Comparison of ENCODE assay signal across 8 cellular contexts in the genomic region with DNA sequence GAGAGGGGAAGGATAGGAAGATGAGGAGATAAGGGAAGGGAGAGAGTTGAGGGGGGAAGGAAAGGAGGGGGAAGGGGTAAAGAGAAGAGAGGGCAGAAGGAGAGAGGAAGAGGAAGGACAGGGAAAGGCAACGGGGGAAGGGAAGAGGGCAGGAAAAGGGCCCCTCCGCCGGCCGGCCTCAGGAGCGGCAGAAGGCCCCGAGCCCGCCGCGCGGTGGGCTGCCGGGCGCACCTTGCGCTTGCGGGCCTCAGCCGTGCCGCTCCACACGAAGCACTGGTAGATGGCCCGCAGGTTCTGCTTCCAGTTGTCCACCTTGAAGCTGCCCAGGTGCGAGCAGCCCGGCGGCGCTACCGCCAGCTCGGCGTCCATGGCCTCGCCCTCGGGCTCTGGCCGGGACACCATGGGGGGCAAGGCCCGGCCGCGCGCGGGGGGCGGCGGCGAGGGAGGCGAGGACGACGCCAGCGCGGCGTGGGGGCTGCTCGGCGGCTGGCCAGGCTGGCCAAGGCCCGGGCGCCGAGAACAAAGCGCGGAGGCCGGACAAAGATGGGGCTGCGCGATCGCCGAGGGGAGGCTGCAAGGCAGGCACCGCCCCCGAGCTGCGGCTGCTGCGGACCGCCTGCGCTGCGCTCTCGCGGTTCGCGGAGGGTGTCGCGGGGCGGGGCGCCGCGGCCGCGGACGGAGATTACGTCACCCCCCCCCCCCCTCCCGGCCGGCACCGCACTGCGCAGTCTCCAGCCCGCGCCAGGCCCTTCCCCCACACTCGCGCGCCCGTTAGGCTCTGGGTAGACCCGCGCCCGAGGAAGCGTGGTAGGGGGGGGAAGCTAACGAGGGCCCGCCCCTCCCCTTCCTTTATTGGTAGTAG. TPM values are rescaled to one million over a fixed set of nuclear protein-coding genes. Genes with fewer than 3 reads are reported as not detected.
DNase-seq lines count a peak whose midpoint lies in the region; ATAC-seq, FAIRE-seq and TF ChIP-seq lines count a peak whose summit lies in the region.

Gene USP22 (minus strand): TSS at position 578 of the 862 bp plus-strand sequence. CDS start 176 bp downstream, at position 402.

- DNase-seq in Caki2 (ENCODE audit: low read depth), result peak; percentile 56
- DNase-seq in GM19238 (ENCODE audit: insufficient read length, low spot score), result peak; percentile 83
- DNase-seq in SJCRH30, result no peak
- no peak for DNase-seq in GM12878 (ENCODE audit: low read depth, low spot score)
- DNase-seq in RKO (ENCODE audit: low spot score), result no peak

- BruUV-seq in GM12878 (replicated peaks; lab: Mats Ljungman, UMichigan), result no TSS peak

- CTCF ChIA-PET in GM12878 (lab: Yijun Ruan, JAX), result interaction anchor here (0.9 to 2.7 kb wide), 17 partner anchors 8 to 470 kb away, joined by 3 to 32 read pairs (median 4); no protein-coding TSS in a partner anchor

- H3K27me3 ChIP-seq in SJCRH30 (no peaks in the 10 kb centered on the region), GM12878 (replicated peaks in 1 of 2; ENCODE audit: control insufficient read depth in 2 of 2, insufficient read depth in 2 of 2, low read length in 1 of 2) (no peaks in the 10 kb centered on the region), iPS-20b (ENCODE audit: insufficient read depth, low read length) (no peaks in the 10 kb centered on the region)

- H3K4me1 ChIP-seq in SJCRH30, result peaks cover 9% of the 10 kb centered on the region
- H3K4me1 ChIP-seq in GM12878 (ENCODE audit: control insufficient read depth, insufficient read depth, low read length), result peaks cover 15% of the 10 kb centered on the region
- H3K4me1 ChIP-seq in iPS-20b (ENCODE audit: insufficient read depth, low read length), result peaks cover 4% of the 10 kb centered on the region; the same call in 1 of the 2 replicates

- RAD21 ChIA-PET in GM12878 (lab: Charles Lee; ENCODE audit: unreplicated experiment), result interaction anchor here (0.6 to 2.7 kb wide), 13 partner anchors 8 to 887 kb away, joined by 3 to 22 read pairs (median 4); no protein-coding TSS in a partner anchor

- no peak for TF ChIP-seq EP300 in GM12878 (IDR thresholded peaks at IDR 0.05; ENCODE audit: borderline replicate concordance in 1 of 2, control insufficient read depth in 1 of 2, low read depth in 2 of 2, low read length in 2 of 2)

- H3K79me2 ChIP-seq in GM12878 (ENCODE audit: control insufficient read depth, insufficient read depth, low read length), result peaks cover 48% of the 10 kb centered on the region

- in situ Hi-C loops in Caki2 (cut with HindIII; ENCODE audit: low pct_unique_long_range_greater_than_20kb, low sequenced_read_pairs), result no loop called here
- in situ Hi-C loops in GM12878 (cut with MboI), result no loop called here

- SMC1A ChIA-PET in GM12878 (lab: Charles Lee; ENCODE audit: uncharacterized antibody, unreplicated experiment), result interaction anchor here (0.6 to 2.4 kb wide), 7 partner anchors 10 to 246 kb away, joined by 3 to 25 read pairs (median 5); no protein-coding TSS in a partner anchor

- POLR2A ChIA-PET in GM12878 (lab: Charles Lee), result interaction anchor here (0.5 to 5.0 kb wide), 11 partner anchors 8 to 244 kb away, joined by 3 to 41 read pairs (median 5); partner anchors contain the start of gene DHRS7B

- FAIRE-seq in GM12878 (lab: Jason Lieb, UNC), result peak; percentile 94

- H3K9me3 ChIP-seq in SJCRH30 (replicated peaks) (no peaks in the 10 kb centered on the region), GM12878 (replicated peaks; ENCODE audit: control insufficient read depth, insufficient read depth, low read length) (no peaks in the 10 kb centered on the region), iPS-20b (ENCODE audit: insufficient read depth, low read depth, low read length) (no peaks in the 10 kb centered on the region)

- H2AFZ ChIP-seq in GM12878 (ENCODE audit: control insufficient read depth, low read depth, low read length), result peak within 1 kb of the TSS; percentile 71

- TF ChIP-seq RAD21 in GM12878 (IDR thresholded peaks at IDR 0.05; ENCODE audit: insufficient read depth, low read depth, low read length), result no peak

- TF ChIP-seq CTCF in GM12878 (IDR thresholded peaks at IDR 0.05 in 2 of 3, conservative IDR thresholded peaks at IDR 0.05 in 1 of 3; ENCODE audit: control insufficient read depth in 2 of 3, extremely low read depth in 1 of 3, insufficient read depth in 1 of 3, low read depth in 3 of 3, low read length in 3 of 3), result no peak

- intact Hi-C loops in GM12878 (cut with micrococcal nuclease; ENCODE audit: unreplicated experiment), result loop anchor here (1.0 to 5.0 kb wide), 3 partner anchors 11 to 245 kb away; partner anchors contain the start of gene TMEM11

- H3K27ac ChIP-seq in SJCRH30 (peak within 1 kb of the TSS; percentile 95), GM12878 (ENCODE audit: control insufficient read depth, insufficient read depth) (peak within 1 kb of the TSS; percentile 93), iPS-20b (ENCODE audit: low read length) (peak within 1 kb of the TSS; percentile 96), skin epidermis (peak within 1 kb of the TSS; percentile 95 to 100 (median 99))

- H3K9ac ChIP-seq in GM12878 (ENCODE audit: control insufficient read depth, insufficient read depth, low read length) (peak within 1 kb of the TSS; percentile 90), iPS-20b (ENCODE audit: low read depth, low read length) (peak within 1 kb of the TSS; percentile 100)

- under 1% methylated on average over 67 of the region's 91 CpGs for WGBS in GM12878 (ENCODE audit: insufficient coverage, insufficient replicate concordance, low lambda C conversion rate, missing lambda C conversion rate)

- peaks cover 7% of the 10 kb centered on the region; the same call in 1 of the 2 replicates for H4K20me1 ChIP-seq in GM12878 (ENCODE audit: control insufficient read depth, insufficient read depth)

- H3K36me3 ChIP-seq in SJCRH30, result peaks cover 32% of the 10 kb centered on the region
- peaks cover 0 to 4% of the 10 kb centered on the region in 2 experiments; a peak in 1 of 4 replicates for H3K36me3 ChIP-seq in GM12878 (ENCODE audit: control insufficient read depth in 2 of 2, insufficient read depth in 2 of 2, low read length in 1 of 2)
- peaks cover 17% of the 10 kb centered on the region for H3K36me3 ChIP-seq in iPS-20b (ENCODE audit: insufficient read depth, low read depth, low read length)

- ATAC-seq in HG03196 (IDR thresholded peaks at IDR 0.05; ENCODE audit: unreplicated experiment) (peak; percentile 61), GM12878 (peak; percentile 79)

- TF ChIP-seq POLR2A in GM12878 (IDR thresholded peaks at IDR 0.05; ENCODE audit: low read depth, low read length), result peak; percentile 81

- H3K4me3 ChIP-seq in SJCRH30 (peak within 1 kb of the TSS; percentile 95), GM12878 (peak within 1 kb of the TSS; percentile 91), iPS-20b (ENCODE audit: low read length) (peak within 1 kb of the TSS; percentile 99), skin epidermis (peak within 1 kb of the TSS; percentile 85 to 99 (median 93))

- peak within 1 kb of the TSS; percentile 86 for H3K4me2 ChIP-seq in GM12878 (ENCODE audit: control insufficient read depth, insufficient read depth)

TF ChIP-seq in GM12878, 131 proteins besides CTCF, POLR2A, EP300 and RAD21 (continues in another document):
- no peak for TF ChIP-seq TBL1XR1 (IDR thresholded peaks at IDR 0.05; ENCODE audit: low read depth, low read length)
- TF ChIP-seq NBN (IDR thresholded peaks at IDR 0.05), result peak; percentile 63; the same call in 1 of the 2 replicates

RNA-seq across cellular contexts. Expression of gene USP22, which starts in this region (rescaled TPM):
- total RNA-seq in Caki2 (2014; rRNA removed; shearing (Covaris generic); ENCODE audit: low replicate concordance), result 115 and 144 TPM in 2 replicates
- 621 and 662 TPM in 2 replicates for total RNA-seq in SJCRH30 (2014; rRNA removed; shearing (Covaris generic))
- 204 and 220 TPM in 2 replicates for total RNA-seq in GM12878 (2013; cell fraction: nucleolus; rRNA removed)
- total RNA-seq in GM12878 (2014; rRNA removed) (130 and 140 TPM in 2 replicates), GM12878 (2014; rRNA removed; fragmentation: Illumina TruSeq; extraction: Trizol) (78.0 and 82.1 TPM in 2 replicates), GM12878 (2021) (200 and 218 TPM in 2 replicates)
- 71.5 TPM for polyA plus RNA-seq in GM12878 (2011; ENCODE audit: low read depth)
- polyA plus RNA-seq in GM12878 (2011; rRNA removed) (62.7 and 113 TPM in 2 replicates), GM12878 (2014; fragmentation: Illumina TruSeq; extraction: Trizol) (101 and 114 TPM in 2 replicates), GM12878 (2014; fragmentation: Nextera tagmentation; extraction: Ambion mirVana) (10 to 100 TPM; 10.8 to 11.6 TPM), GM12878 (2014; rRNA removed) (106 and 116 TPM in 2 replicates), GM12878 (2016; fragmentation: Nextera tagmentation; extraction: Ambion mirVana) (10 to 100 TPM; 85.6 to 91.9 TPM)
- polyA plus RNA-seq in GM12878 (2011; cell fraction: cytosol; rRNA removed), result 98.3 and 104 TPM in 2 replicates
- 131 and 163 TPM in 2 replicates for polyA plus RNA-seq in GM12878 (2011; cell fraction: nucleus; rRNA removed)
- polyA plus RNA-seq in GM12878 (2012), result 62.2 and 71.3 TPM in 2 replicates
- 147 and 182 TPM in 2 replicates for polyA minus RNA-seq in GM12878 (2011; rRNA and poly(A)+ RNA removed)
- polyA minus RNA-seq in GM12878 (2011; cell fraction: cytosol; rRNA and poly(A)+ RNA removed), result 69.5 and 91.4 TPM in 2 replicates
- 50.4 and 99.9 TPM in 2 replicates for polyA minus RNA-seq in GM12878 (2011; cell fraction: nucleus; rRNA and poly(A)+ RNA removed)

Comparison
In these comparisons a context has a peak if more than half of its experiments do, and no peak if none do; other contexts are left out.
1. DNase-seq: peak in Caki2 (single experiment) and GM19238 (single experiment); none in SJCRH30 (0 of 2), GM12878 (single experiment) and RKO (single experiment).
2. Peak in every context shown above with its lines, with median percentiles within 50 percentile points of each other: H3K27ac ChIP-seq and H3K4me3 ChIP-seq.